10 cellular contexts compared by ENCODE assay signal in the genomic region with DNA sequence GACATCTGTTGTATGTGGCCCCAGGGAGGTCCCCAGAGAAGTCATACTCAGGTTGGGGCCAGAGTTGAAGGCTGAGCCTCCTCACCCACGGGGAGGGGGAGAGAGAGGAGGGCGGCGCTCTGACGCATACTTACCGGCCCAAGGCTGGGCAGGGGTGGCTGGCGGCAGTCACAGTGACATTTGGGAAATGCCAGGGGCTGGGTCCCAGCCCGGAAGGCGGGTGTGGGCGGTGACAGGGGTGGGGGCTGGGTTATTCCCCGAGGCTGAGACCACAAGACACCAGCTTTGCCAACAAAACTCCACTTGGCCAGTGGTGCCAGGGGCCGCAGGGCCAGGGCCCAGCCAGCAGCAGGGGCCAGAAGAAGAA. TPM values are rescaled to one million over a fixed set of nuclear protein-coding genes. Genes with fewer than 3 reads are reported as not detected.
A peak's percentile ranks its signal among the peaks of the same experiment; 100 is the strongest.
DNase-seq lines count a peak whose midpoint lies in the region; ATAC-seq and TF ChIP-seq lines count a peak whose summit lies in the region.
"Had no signal": no experiment of that assay in that cellular context is flagged by ENCODE, and none has a peak within 500 bp of the region (broad histone marks: within the 10 kb centered on the region; RNA-seq: fewer than 3 reads in every experiment).

No MANE protein-coding gene starts in this region.

- no peak overlapping the region for H2BK12ac ChIP-seq in mesenchymal stem cell (ENCODE audit: low read length in 2 of 2)

- no peak overlapping the region for H2BK15ac ChIP-seq in mesenchymal stem cell (ENCODE audit: low read depth, poor library complexity, severe bottlenecking)

- 83% methylated on average over 11 of the region's 11 CpGs for WGBS in mesenchymal stem cell

- H2BK5ac ChIP-seq in mesenchymal stem cell (ENCODE audit: low read depth, low read length, poor library complexity, severe bottlenecking) = no peak overlapping the region

- H3K9me3 Mint-ChIP-seq in activated T-cell treated with anti-CD3 and anti-CD28 coated beads, Interleukin-2, amount 50 U/mL, for 4 hours = no peaks in the 10 kb centered on the region
- H3K9me3 Mint-ChIP-seq: IgD-negative memory B cell had no signal

- no peaks in the 10 kb centered on the region for H3K9me3 ChIP-seq in right atrium auricular region
- H3K9me3 ChIP-seq in mesenchymal stem cell (ENCODE audit: control insufficient read depth, low read length) = no peaks in the 10 kb centered on the region

- H3K4ac ChIP-seq in mesenchymal stem cell (ENCODE audit: low read depth in 1 of 2, low read length in 2 of 2) = no peak overlapping the region

- H4K8ac ChIP-seq in mesenchymal stem cell (ENCODE audit: low read length) = no peak overlapping the region

- ATAC-seq in activated T-cell treated with anti-CD3 and anti-CD28 coated beads, Interleukin-2, amount 50 U/mL, for 4 hours = peak; percentile 48 to 49
- ATAC-seq in HG02870 (IDR thresholded peaks at IDR 0.05; ENCODE audit: unreplicated experiment) = no peak

- H3K36me3 Mint-ChIP-seq in activated T-cell treated with anti-CD3 and anti-CD28 coated beads, Interleukin-2, amount 50 U/mL, for 4 hours (ENCODE audit: insufficient read depth) = no peaks in the 10 kb centered on the region
- H3K36me3 Mint-ChIP-seq: IgD-negative memory B cell had no signal

- DNase-seq in NCI-H69 (lab: John Stamatoyannopoulos, UW) = peak; percentile 3
- peak; percentile 60 for DNase-seq in activated T-cell treated with anti-CD3 and anti-CD28 coated beads, Interleukin-2, amount 50 U/mL, for 4 hours
- DNase-seq in right atrium auricular region (ENCODE audit: low spot score) = peak; percentile 42
- peak; percentile 45 for DNase-seq in stimulated activated CD8-positive, alpha-beta memory T cell treated with anti-CD3 and anti-CD28 coated beads, Interleukin-12 subunit alpha, Interleukin-12 subunit beta, amount 100 ng/mL, for 4 hours (ENCODE audit: low read depth)
- DNase-seq in middle frontal gyrus (ENCODE audit: extremely low spot score, low spot score) = no peak
- DNase-seq in NCI-H2107 (lab: John Stamatoyannopoulos, UW) = no peak
- DNase-seq in mesenchymal stem cell = no peak
- DNase-seq: DND-41 had no signal

- H3K4me2 ChIP-seq in mesenchymal stem cell (ENCODE audit: low read length, poor library complexity, severe bottlenecking) = no peak overlapping the region

- H3K4me3 Mint-ChIP-seq in activated T-cell treated with anti-CD3 and anti-CD28 coated beads, Interleukin-2, amount 50 U/mL, for 4 hours = no peak overlapping the region
- H3K4me3 Mint-ChIP-seq: IgD-negative memory B cell had no signal

- H3K4me3 ChIP-seq in right atrium auricular region = no peak overlapping the region
- no peak overlapping the region for H3K4me3 ChIP-seq in mesenchymal stem cell (ENCODE audit: insufficient read depth in 1 of 2, low read depth in 1 of 2, low read length in 2 of 2)

- no peak overlapping the region for H2BK120ac ChIP-seq in mesenchymal stem cell (ENCODE audit: low read depth, low read length)

- TF ChIP-seq CTCF in right atrium auricular region (IDR thresholded peaks at IDR 0.05) = no peak

- H3K27me3 ChIP-seq in right atrium auricular region = peaks cover 0 to 4% of the 10 kb centered on the region in 2 donors
- H3K27me3 ChIP-seq in mesenchymal stem cell (ENCODE audit: control insufficient read depth in 1 of 2, insufficient read depth in 1 of 2, low read length in 2 of 2) = peaks cover 67 to 78% of the 10 kb centered on the region in 2 experiments

- peaks cover 0 to 10% of the 10 kb centered on the region in 2 donors for H3K4me1 ChIP-seq in right atrium auricular region
- peaks cover 25% of the 10 kb centered on the region for H3K4me1 ChIP-seq in mesenchymal stem cell (ENCODE audit: control insufficient read depth, insufficient read depth, low read depth, low read length)

- H3K79me1 ChIP-seq in mesenchymal stem cell (replicated peaks; ENCODE audit: low read length, poor library complexity, severe bottlenecking) = no peaks in the 10 kb centered on the region

- H3K36me3 ChIP-seq in right atrium auricular region (no peaks in the 10 kb centered on the region), mesenchymal stem cell (ENCODE audit: control insufficient read depth in 1 of 2, insufficient read depth in 2 of 2, low read depth in 1 of 2, low read length in 2 of 2) (no peaks in the 10 kb centered on the region)

- H3K9ac ChIP-seq in mesenchymal stem cell (ENCODE audit: low read length) = no peak overlapping the region

- H3K18ac ChIP-seq in mesenchymal stem cell (ENCODE audit: low read depth in 1 of 2, low read length in 2 of 2) = no peak overlapping the region

- H3K23ac ChIP-seq in mesenchymal stem cell (ENCODE audit: low read length in 2 of 2) = no peak overlapping the region

- H4K91ac ChIP-seq in mesenchymal stem cell (ENCODE audit: low read length) = no peak overlapping the region

- H3K27me3 Mint-ChIP-seq in activated T-cell treated with anti-CD3 and anti-CD28 coated beads, Interleukin-2, amount 50 U/mL, for 4 hours (ENCODE audit: low read depth) = peaks cover 14% of the 10 kb centered on the region

- no peak overlapping the region for H2AFZ ChIP-seq in mesenchymal stem cell (ENCODE audit: low read depth, low read length)

- H3K14ac ChIP-seq in mesenchymal stem cell (ENCODE audit: low read length in 2 of 2) = no peak overlapping the region

- no peak overlapping the region for H2AK5ac ChIP-seq in mesenchymal stem cell (ENCODE audit: low read length, severe bottlenecking)

- H3K27ac ChIP-seq in right atrium auricular region = no peak overlapping the region
- no peak overlapping the region for H3K27ac ChIP-seq in mesenchymal stem cell (ENCODE audit: low read length, poor library complexity, severe bottlenecking)

- H3K4me1 Mint-ChIP-seq in activated T-cell treated with anti-CD3 and anti-CD28 coated beads, Interleukin-2, amount 50 U/mL, for 4 hours (ENCODE audit: low read depth) = peaks cover 37% of the 10 kb centered on the region

RNA-seq across cellular contexts. Expression of a gene that starts 41.1 kb away (rescaled TPM):
- under 1 TPM; 0.29 to 0.60 (median 0.38) TPM for total RNA-seq in activated T-cell treated with anti-CD3 and anti-CD28 coated beads, Interleukin-2, amount 50 U/mL, for 4 hours
- total RNA-seq in right atrium auricular region = 1 to 10 TPM; 2.9 to 3.0 TPM
- polyA plus RNA-seq in mesenchymal stem cell (2013, experiment 1 of 2) = 1.4 TPM
- 1.3 TPM for polyA plus RNA-seq in mesenchymal stem cell (2013, experiment 2 of 2)

Comparison
In these comparisons a context has a peak if more than half of its experiments do, and no peak if none do; other contexts are left out.
1. DNase-seq: peak in NCI-H69 (single experiment), activated T-cell treated with anti-CD3 and anti-CD28 coated beads, Interleukin-2, amount 50 U/mL, for 4 hours (single experiment), right atrium auricular region (single experiment) and stimulated activated CD8-positive, alpha-beta memory T cell treated with anti-CD3 and anti-CD28 coated beads, Interleukin-12 subunit alpha, Interleukin-12 subunit beta, amount 100 ng/mL, for 4 hours (single experiment); none in middle frontal gyrus (single experiment), NCI-H2107 (single experiment) and mesenchymal stem cell (single experiment).